In genomic region chr5:167950126-167950721, GRCh38 we compare ENCODE assay signal across 17 cellular contexts.
DNase-seq lines count a peak whose midpoint lies in the region; ATAC-seq and TF ChIP-seq lines count a peak whose summit lies in the region.
"Had no signal": no experiment of that assay in that cellular context is flagged by ENCODE, and none has a peak within 500 bp of the region (broad histone marks: within the 10 kb centered on the region; RNA-seq: fewer than 3 reads in every experiment).

No MANE protein-coding gene starts in this region.

- H3K9me3 ChIP-seq in heart right ventricle (peaks cover 0 to 5% (median 0%) of the 10 kb centered on the region in 11 donors), mucosa of descending colon (no peaks in the 10 kb centered on the region), aorta (ENCODE audit: control insufficient read depth, low read length) (no peaks in the 10 kb centered on the region)
- H3K9me3 ChIP-seq: gastrocnemius medialis had no signal

- H3K27me3 Mint-ChIP-seq in activated T-helper 2 cell treated with anti-CD3 and anti-CD28 coated beads, Interferon-gamma antibody, Interleukin-2, Interleukin-4, amounts not matched to agents 10 μg/mL and 5 μg/mL and 100 μg/mL, durations not matched to agents 14 hours and 24 hours and 36 hours (ENCODE audit: low read depth), result no peaks in the 10 kb centered on the region

- no peaks in the 10 kb centered on the region for H3K36me3 Mint-ChIP-seq in activated T-helper 2 cell treated with anti-CD3 and anti-CD28 coated beads, Interferon-gamma antibody, Interleukin-2, Interleukin-4, amounts not matched to agents 10 μg/mL and 5 μg/mL and 100 μg/mL, durations not matched to agents 14 hours and 24 hours and 36 hours (ENCODE audit: low read depth)
- H3K36me3 Mint-ChIP-seq: natural killer cell had no signal

- H3K4me3 Mint-ChIP-seq in activated T-helper 2 cell treated with anti-CD3 and anti-CD28 coated beads, Interferon-gamma antibody, Interleukin-2, Interleukin-4, amounts not matched to agents 10 μg/mL and 5 μg/mL and 100 μg/mL, durations not matched to agents 14 hours and 24 hours and 36 hours (ENCODE audit: low read depth), result no peak overlapping the region
- H3K4me3 Mint-ChIP-seq: natural killer cell had no signal

- H3K4me1 ChIP-seq in heart right ventricle (peaks cover 11 to 89% (median 67%) of the 10 kb centered on the region in 9 donors), mucosa of descending colon (ENCODE audit: low read depth) (no peaks in the 10 kb centered on the region), aorta (ENCODE audit: control insufficient read depth in 1 of 2, insufficient read depth in 2 of 2, low read length in 2 of 2) (no peaks in the 10 kb centered on the region)
- H3K4me1 ChIP-seq: gastrocnemius medialis, spleen had no signal

- H3K9me3 Mint-ChIP-seq in activated T-helper 2 cell treated with anti-CD3 and anti-CD28 coated beads, Interferon-gamma antibody, Interleukin-2, Interleukin-4, amounts not matched to agents 10 μg/mL and 5 μg/mL and 100 μg/mL, durations not matched to agents 14 hours and 24 hours and 36 hours, result no peaks in the 10 kb centered on the region
- H3K9me3 Mint-ChIP-seq: natural killer cell had no signal

- no peak overlapping the region for H3K4me3 ChIP-seq in heart right ventricle
- no peak overlapping the region for H3K4me3 ChIP-seq in mucosa of descending colon
- H3K4me3 ChIP-seq in aorta (ENCODE audit: low read length in 2 of 2), result no peak overlapping the region
- H3K4me3 ChIP-seq: gastrocnemius medialis, spleen had no signal

- intact Hi-C loops in heart right ventricle (cut with DNase I) (loop anchor here in 1 of 10 donors (5.0 kb wide), 1 partner anchor 47 kb away; no protein-coding TSS in a partner anchor), cardiac septum (cut with DNase I) (no loop called here), mucosa of descending colon (cut with DNase I, micrococcal nuclease) (no loop called here), aorta (cut with DNase I) (no loop called here)
- intact Hi-C loops in activated T-helper 2 cell treated with anti-CD3 and anti-CD28 coated beads, Interferon-gamma antibody, Interleukin-2, Interleukin-4, amounts not matched to agents 10 μg/mL and 5 μg/mL and 100 μg/mL, durations not matched to agents 14 hours and 24 hours and 36 hours (cut with micrococcal nuclease), result no loop called here

- H3K4me1 Mint-ChIP-seq in activated T-helper 2 cell treated with anti-CD3 and anti-CD28 coated beads, Interferon-gamma antibody, Interleukin-2, Interleukin-4, amounts not matched to agents 10 μg/mL and 5 μg/mL and 100 μg/mL, durations not matched to agents 14 hours and 24 hours and 36 hours (ENCODE audit: low read depth), result no peaks in the 10 kb centered on the region
- H3K4me1 Mint-ChIP-seq: natural killer cell had no signal

- DNase-seq in heart right ventricle, result no peak
- no peak for DNase-seq in cardiac septum (ENCODE audit: low spot score)
- peak; percentile 69 for DNase-seq in astrocyte of the hippocampus (ENCODE audit: low read depth, low spot score)
- peak; percentile 88 for DNase-seq in islet precursor cell
- no peak for DNase-seq in mucosa of descending colon
- no peak for DNase-seq in aorta
- no peak for DNase-seq in activated T-helper 2 cell treated with anti-CD3 and anti-CD28 coated beads, Interferon-gamma antibody, Interleukin-2, Interleukin-4, amounts not matched to agents 10 μg/mL and 5 μg/mL and 100 μg/mL, durations not matched to agents 14 hours and 24 hours and 36 hours (ENCODE audit: low spot score)
- DNase-seq: DMS 273 treated with DMSO at 0.1 percent for 48 hours, dorsolateral prefrontal cortex, gastrocnemius medialis, natural killer cell, NCI-H146, NCI-H82, SIG-M5, spleen had no signal

- H3K27ac ChIP-seq in heart right ventricle, result peak overlapping the region in 8 of 10 donors; percentile 4 to 92 (median 84)
- H3K27ac ChIP-seq in aorta (ENCODE audit: low read depth in 1 of 2, low read length in 2 of 2), result no peak overlapping the region
- H3K27ac ChIP-seq: dorsolateral prefrontal cortex, gastrocnemius medialis, KMS-11, spleen had no signal

- no peak overlapping the region for H3K27ac Mint-ChIP-seq in activated T-helper 2 cell treated with anti-CD3 and anti-CD28 coated beads, Interferon-gamma antibody, Interleukin-2, Interleukin-4, amounts not matched to agents 10 μg/mL and 5 μg/mL and 100 μg/mL, durations not matched to agents 14 hours and 24 hours and 36 hours
- H3K27ac Mint-ChIP-seq: natural killer cell had no signal

- no peaks in the 10 kb centered on the region for H3K36me3 ChIP-seq in heart right ventricle
- H3K36me3 ChIP-seq in mucosa of descending colon (ENCODE audit: low read depth), result no peaks in the 10 kb centered on the region
- no peaks in the 10 kb centered on the region for H3K36me3 ChIP-seq in aorta (ENCODE audit: control insufficient read depth in 1 of 2, insufficient read depth in 2 of 2, low read length in 1 of 2)
- H3K36me3 ChIP-seq: gastrocnemius medialis, spleen had no signal

- ATAC-seq in heart right ventricle (peak in 3 of 8 donors; percentile 15 to 40 (median 33)), GM21737 (IDR thresholded peaks at IDR 0.05; ENCODE audit: unreplicated experiment) (no peak), mucosa of descending colon (no peak), aorta (ENCODE audit: low FRiP score) (no peak)
- ATAC-seq: gastrocnemius medialis, natural killer cell had no signal

- H3K27me3 ChIP-seq in heart right ventricle, result no peaks in the 10 kb centered on the region
- H3K27me3 ChIP-seq in aorta (ENCODE audit: control insufficient read depth in 1 of 2, insufficient read depth in 2 of 2, low read length in 1 of 2), result no peaks in the 10 kb centered on the region
- H3K27me3 ChIP-seq: dorsolateral prefrontal cortex, gastrocnemius medialis, spleen had no signal

- 27 to 37% methylated on average over 5 of the region's 5 CpGs for WGBS in heart right ventricle, 2 donors
- WGBS in aorta, 2 donors, result 45 to 55% methylated on average over 5 of the region's 5 CpGs

- TF ChIP-seq CTCF in heart right ventricle (IDR thresholded peaks at IDR 0.05), result no peak
- no peak for TF ChIP-seq CTCF in mucosa of descending colon (IDR thresholded peaks at IDR 0.05)

Comparison
In these comparisons a context has a peak if more than half of its experiments do, and no peak if none do; other contexts are left out.
1. DNase-seq: peak in astrocyte of the hippocampus (single experiment) and islet precursor cell (single experiment); none in heart right ventricle (0 of 2), cardiac septum (single experiment), mucosa of descending colon (0 of 3), aorta (0 of 2) and activated T-helper 2 cell treated with anti-CD3 and anti-CD28 coated beads, Interferon-gamma antibody, Interleukin-2, Interleukin-4, amounts not matched to agents 10 μg/mL and 5 μg/mL and 100 μg/mL, durations not matched to agents 14 hours and 24 hours and 36 hours (single experiment).
2. H3K27ac ChIP-seq: peak in heart right ventricle (8 of 10); none in aorta (0 of 2).